27 cellular contexts compared by ENCODE assay signal in the genomic region with DNA sequence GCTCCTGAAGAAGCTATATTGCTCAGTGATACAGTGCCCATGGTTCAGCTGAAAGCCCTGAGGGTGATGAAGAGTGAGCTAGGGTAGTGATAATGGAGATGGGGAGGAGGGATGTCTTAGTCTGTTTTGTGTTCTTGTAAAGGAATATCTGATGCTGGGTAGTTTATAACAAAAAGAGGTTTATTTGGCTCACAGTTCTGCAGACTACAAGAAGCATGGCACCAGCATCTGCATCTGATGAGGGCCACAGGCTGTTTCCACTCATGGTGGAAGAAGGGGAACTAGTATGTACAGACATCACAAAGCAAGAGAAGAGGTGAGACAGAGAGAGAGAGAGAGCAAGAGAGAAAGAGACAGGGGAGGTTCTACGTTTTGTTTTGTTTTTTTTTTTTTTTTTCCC.
A peak's percentile ranks its signal among the peaks of the same experiment; 100 is the strongest.
DNase-seq lines count a peak whose midpoint lies in the region; ATAC-seq, FAIRE-seq and TF ChIP-seq lines count a peak whose summit lies in the region.
"Had no signal": no experiment of that assay in that cellular context is flagged by ENCODE, and none has a peak within 500 bp of the region (broad histone marks: within the 10 kb centered on the region; RNA-seq: fewer than 3 reads in every experiment).

No MANE protein-coding gene starts in this region.

- no peak overlapping the region for H3K4me3 ChIP-seq in breast epithelium
- no peak overlapping the region for H3K4me3 ChIP-seq in K562
- H3K4me3 ChIP-seq in keratinocyte (ENCODE audit: control insufficient read depth in 2 of 3, extremely low read depth in 1 of 3, insufficient read depth in 2 of 3, low read depth in 1 of 3, low read length in 3 of 3), result no peak overlapping the region
- no peak overlapping the region for H3K4me3 ChIP-seq in thyroid gland (replicated peaks in 1 of 3)
- no peak overlapping the region for H3K4me3 ChIP-seq in endodermal cell (ENCODE audit: low read length)
- H3K4me3 ChIP-seq: A549; BLaER1 treated with 17β-estradiol and CSF1 and Interleukin-3, amounts not matched to agents 10 nM and 100 nM; GM12878 had no signal

- H3K4me3 Mint-ChIP-seq in MCF 10A (ENCODE audit: unreplicated experiment), result no peak overlapping the region
- no peak overlapping the region for H3K4me3 Mint-ChIP-seq in endodermal cell
- H3K4me3 Mint-ChIP-seq: B cell; CD4-positive, alpha-beta T cell; CD8-positive, alpha-beta T cell had no signal

- in situ Hi-C loops in K562 (cut with MboI), result no loop called here
- in situ Hi-C loops in GM13977 (cut with MboI; ENCODE audit: low pct_unique_long_range_greater_than_20kb, low sequenced_read_pairs, unreplicated experiment), result no loop called here

- H3K4me2 ChIP-seq in K562 (ENCODE audit: insufficient read depth, low read length) (no peak overlapping the region), keratinocyte (ENCODE audit: control insufficient read depth, extremely low read depth, insufficient read depth, low read depth, low read length) (peak overlapping the region; percentile 88)
- H3K4me2 ChIP-seq: A549; BLaER1 treated with 17β-estradiol and CSF1 and Interleukin-3, amounts not matched to agents 10 nM and 100 nM had no signal

- H3K9me3 ChIP-seq in breast epithelium (no peaks in the 10 kb centered on the region), K562 (replicated peaks; ENCODE audit: control insufficient read depth, insufficient read depth, low read depth, low read length) (no peaks in the 10 kb centered on the region), keratinocyte (ENCODE audit: control insufficient read depth, low read depth, low read length) (no peaks in the 10 kb centered on the region), thyroid gland (no peaks in the 10 kb centered on the region), endodermal cell (ENCODE audit: control insufficient read depth, low read length) (no peaks in the 10 kb centered on the region)
- H3K9me3 ChIP-seq: A549 had no signal

- no peak for ATAC-seq in K562
- ATAC-seq: A549; CD8-positive, alpha-beta T cell; GM12878 had no signal

- no peak overlapping the region for H3K9ac ChIP-seq in K562 (ENCODE audit: insufficient read depth in 1 of 2, low read depth in 2 of 2, low read length in 2 of 2)
- no peak overlapping the region for H3K9ac ChIP-seq in keratinocyte (ENCODE audit: control insufficient read depth, extremely low read depth, insufficient read depth, low read length)
- no peak overlapping the region for H3K9ac ChIP-seq in endodermal cell (ENCODE audit: extremely low read depth, low read length, poor library complexity, severe bottlenecking)
- H3K9ac ChIP-seq: BLaER1 treated with 17β-estradiol and CSF1 and Interleukin-3, amounts not matched to agents 10 nM and 100 nM had no signal

- no peak for TF ChIP-seq EP300 in K562 (IDR thresholded peaks at IDR 0.05; ENCODE audit: low read length)

- H3K9me1 ChIP-seq in K562 (ENCODE audit: control insufficient read depth, insufficient read depth, low read length) (no peaks in the 10 kb centered on the region), keratinocyte (ENCODE audit: control insufficient read depth, extremely low read depth, insufficient read depth, low read length) (no peaks in the 10 kb centered on the region)

- H2AFZ ChIP-seq in K562 (ENCODE audit: low read depth, low read length), result no peak overlapping the region
- H2AFZ ChIP-seq in keratinocyte (ENCODE audit: control insufficient read depth, low read length), result peak overlapping the region; percentile 52

- FAIRE-seq in K562 (lab: Jason Lieb, UNC), result no peak
- no peak for FAIRE-seq in keratinocyte (lab: Jason Lieb, UNC)
- FAIRE-seq: A549, GM12878, GM12892, GM19239 had no signal

- H3K27ac Mint-ChIP-seq in MCF 10A (ENCODE audit: low read depth, unreplicated experiment), result no peak overlapping the region
- H3K27ac Mint-ChIP-seq in endodermal cell, result no peak overlapping the region
- H3K27ac Mint-ChIP-seq: B cell; CD4-positive, alpha-beta T cell; CD8-positive, alpha-beta T cell had no signal

- POLR2A ChIA-PET in MCF 10A (lab: Yijun Ruan, JAX), result no interaction called here
- POLR2A ChIA-PET in K562 (lab: Yijun Ruan, JAX), result interaction anchor here (0.9 kb wide), 1 partner anchor 17 kb away, joined by 3 read pairs; no protein-coding TSS in a partner anchor

- TF ChIP-seq RAD21 in K562 (CRISPR knock-in tag; conservative IDR thresholded peaks at IDR 0.05 in 1 of 2, IDR thresholded peaks at IDR 0.05 in 1 of 2), result no peak

- no peak for DNase-seq in breast epithelium (ENCODE audit: low spot score in 2 of 2)
- DNase-seq in MCF 10A (ENCODE audit: unreplicated experiment), result no peak
- no peak for DNase-seq in K562 (ENCODE audit: extremely low read depth in 1 of 4, low spot score in 3 of 4)
- DNase-seq in keratinocyte (ENCODE audit: low read depth, low spot score), result no peak
- DNase-seq in thyroid gland, result no peak
- no peak for DNase-seq in GM13977 (ENCODE audit: low spot score)
- DNase-seq in COLO829 (ENCODE audit: low spot score), result no peak
- no peak for DNase-seq in endodermal cell
- DNase-seq: AML-193; CD4-positive, alpha-beta T cell; CD8-positive, alpha-beta T cell; COR-L47; DMS 273 treated with DMSO at 0.1 percent for 48 hours; DMS153; DMS53; DMS79; DND-41; EL; GDM1 had no signal

- H3K27ac ChIP-seq in breast epithelium (peak overlapping the region; percentile 48 to 78), K562 (ENCODE audit: extremely low read depth, low read depth, low read length) (no peak overlapping the region), keratinocyte (ENCODE audit: control insufficient read depth, insufficient read depth, low read length) (no peak overlapping the region), thyroid gland (peak overlapping the region in 2 of 3 donors; percentile 40 to 56), endodermal cell (ENCODE audit: low read depth, low read length) (no peak overlapping the region)
- H3K27ac ChIP-seq: 22Rv1; A549; BLaER1 treated with 17β-estradiol and CSF1 and Interleukin-3, amounts not matched to agents 10 nM and 100 nM; C4-2B had no signal

- intact Hi-C loops in breast epithelium (cut with DNase I; ENCODE audit: low total_unique reads), result no loop called here
- intact Hi-C loops in MCF 10A (cut with micrococcal nuclease), result no loop called here
- intact Hi-C loops in K562 (cut with micrococcal nuclease), result no loop called here
- intact Hi-C loops in thyroid gland (cut with DNase I), result no loop called here

- peaks cover 40% of the 10 kb centered on the region for H3K4me1 Mint-ChIP-seq in MCF 10A (ENCODE audit: insufficient read depth, unreplicated experiment)
- peaks cover 17% of the 10 kb centered on the region for H3K4me1 Mint-ChIP-seq in endodermal cell

- no peaks in the 10 kb centered on the region for H4K20me1 ChIP-seq in K562 (replicated peaks; ENCODE audit: control insufficient read depth, insufficient read depth, low read length)
- no peaks in the 10 kb centered on the region for H4K20me1 ChIP-seq in keratinocyte (ENCODE audit: control insufficient read depth, extremely low read depth, insufficient read depth, low read length)
- H4K20me1 ChIP-seq: BLaER1 treated with 17β-estradiol and CSF1 and Interleukin-3, amounts not matched to agents 10 nM and 100 nM had no signal

- WGBS in K562 (ENCODE audit: insufficient coverage, low coverage, missing lambda C conversion rate), result no CpG with 5 or more reads among the region's 1 CpG
- WGBS in thyroid gland, 2 donors, result 73 to 74% methylated on average over 1 of the region's 1 CpG
- WGBS in endodermal cell (ENCODE audit: insufficient coverage in 1 of 2, insufficient read length in 1 of 2), 2 experiments, result 83% methylated on average over 1 of the region's 1 CpG; no CpG with 5 or more reads in 1 of the 2 experiments

- H3K36me3 Mint-ChIP-seq in MCF 10A (ENCODE audit: insufficient read depth, unreplicated experiment), result peaks cover 6% of the 10 kb centered on the region
- H3K36me3 Mint-ChIP-seq in endodermal cell (ENCODE audit: low read depth), result no peaks in the 10 kb centered on the region
- H3K36me3 Mint-ChIP-seq: CD8-positive, alpha-beta T cell had no signal

- TF ChIP-seq CTCF in breast epithelium (IDR thresholded peaks at IDR 0.05) (no peak), MCF 10A (IDR thresholded peaks at IDR 0.05; ENCODE audit: unreplicated experiment) (no peak), K562 (IDR thresholded peaks at IDR 0.05 in 2 of 3, conservative IDR thresholded peaks at IDR 0.05 in 1 of 3; ENCODE audit: insufficient read depth in 2 of 3, low read depth in 1 of 3, low read length in 3 of 3) (no peak), keratinocyte (optimal IDR thresholded peaks at IDR 0.05 in 1 of 3, IDR thresholded peaks at IDR 0.05 in 1 of 3, conservative IDR thresholded peaks at IDR 0.05 in 1 of 3; ENCODE audit: extremely low read depth in 1 of 3, insufficient read depth in 2 of 3, low read length in 3 of 3) (no peak), thyroid gland (IDR thresholded peaks at IDR 0.05) (no peak), GM13977 (IDR thresholded peaks at IDR 0.05; ENCODE audit: extremely low read depth, insufficient read depth, missing control alignments) (no peak), endodermal cell (conservative IDR thresholded peaks at IDR 0.05) (no peak)

- H3K27me3 Mint-ChIP-seq in MCF 10A (ENCODE audit: insufficient read depth, unreplicated experiment) (no peaks in the 10 kb centered on the region), endodermal cell (ENCODE audit: insufficient read depth) (no peaks in the 10 kb centered on the region)
- H3K27me3 Mint-ChIP-seq: B cell; CD4-positive, alpha-beta T cell had no signal

- H3K4me1 ChIP-seq in breast epithelium, result no peaks in the 10 kb centered on the region
- peaks cover 5 to 16% of the 10 kb centered on the region in 2 experiments; a peak in 4 of 5 replicates for H3K4me1 ChIP-seq in K562 (replicated peaks in 1 of 2; ENCODE audit: control insufficient read depth in 2 of 2, insufficient read depth in 2 of 2, low read length in 2 of 2)
- peaks cover 19% of the 10 kb centered on the region for H3K4me1 ChIP-seq in keratinocyte (ENCODE audit: control insufficient read depth, extremely low read depth, insufficient read depth, low read length)
- H3K4me1 ChIP-seq in thyroid gland, result peaks cover 0 to 32% of the 10 kb centered on the region in 2 donors
- H3K4me1 ChIP-seq in endodermal cell (ENCODE audit: control insufficient read depth, insufficient read depth, low read length), result peaks cover under 1% of the 10 kb centered on the region
- H3K4me1 ChIP-seq: A549 had no signal

- no TSS peak for BruUV-seq in MCF 10A (replicated peaks; lab: Mats Ljungman, UMichigan)
- no TSS peak for BruUV-seq in K562 (replicated peaks; lab: Mats Ljungman, UMichigan)

- H3K79me2 ChIP-seq in K562 (ENCODE audit: control insufficient read depth, insufficient read depth, low read length), result peaks cover 13% of the 10 kb centered on the region; the same call in 2 of the 3 replicates
- H3K79me2 ChIP-seq in keratinocyte (ENCODE audit: control insufficient read depth, insufficient read depth, low read length), result no peaks in the 10 kb centered on the region

- TF ChIP-seq POLR2A in breast epithelium (IDR thresholded peaks at IDR 0.05) (no peak), K562 (conservative IDR thresholded peaks at IDR 0.05) (no peak), thyroid gland (IDR thresholded peaks at IDR 0.05) (no peak)

- dilution Hi-C loops in keratinocyte (cut with MboI; ENCODE audit: extremely low pct_ligation_motif_present, low sequenced_read_pairs), result no loop called here

- CTCF ChIA-PET in MCF 10A (lab: Yijun Ruan, JAX), result interaction anchor here (0.5 kb wide), 1 partner anchor 529 kb away, joined by 4 read pairs; no protein-coding TSS in a partner anchor
- CTCF ChIA-PET in K562 (lab: Yijun Ruan, JAX; ENCODE audit: low intra/inter-chr PET ratio), result no interaction called here

- H3K36me3 ChIP-seq in breast epithelium (no peaks in the 10 kb centered on the region), K562 (ENCODE audit: control insufficient read depth, insufficient read depth, low read length) (no peaks in the 10 kb centered on the region; the same call in 2 of the 3 replicates), keratinocyte (ENCODE audit: control insufficient read depth in 2 of 2, extremely low read depth in 1 of 2, insufficient read depth in 2 of 2, low read length in 2 of 2) (no peaks in the 10 kb centered on the region), thyroid gland (no peaks in the 10 kb centered on the region), endodermal cell (ENCODE audit: control insufficient read depth, insufficient read depth, low read length) (no peaks in the 10 kb centered on the region)
- H3K36me3 ChIP-seq: BLaER1 treated with 17β-estradiol and CSF1 and Interleukin-3, amounts not matched to agents 10 nM and 100 nM had no signal

- H3K27me3 ChIP-seq in breast epithelium, result no peaks in the 10 kb centered on the region
- no peaks in the 10 kb centered on the region for H3K27me3 ChIP-seq in K562 (ENCODE audit: control insufficient read depth in 2 of 2, insufficient read depth in 2 of 2, low read length in 2 of 2)
- no peaks in the 10 kb centered on the region for H3K27me3 ChIP-seq in keratinocyte (ENCODE audit: control insufficient read depth, extremely low read depth, insufficient read depth, low read length)
- no peaks in the 10 kb centered on the region for H3K27me3 ChIP-seq in thyroid gland
- H3K27me3 ChIP-seq in endodermal cell (ENCODE audit: control insufficient read depth, insufficient read depth, low read length, poor library complexity, severe bottlenecking), result no peaks in the 10 kb centered on the region
- H3K27me3 ChIP-seq: BLaER1 treated with 17β-estradiol and CSF1 and Interleukin-3, amounts not matched to agents 10 nM and 100 nM had no signal

- H3K9me3 Mint-ChIP-seq in MCF 10A (ENCODE audit: unreplicated experiment) (no peaks in the 10 kb centered on the region), endodermal cell (no peaks in the 10 kb centered on the region)
- H3K9me3 Mint-ChIP-seq: CD4-positive, alpha-beta T cell; CD8-positive, alpha-beta T cell had no signal

Comparison
In these comparisons a context has a peak if more than half of its experiments do, and no peak if none do; other contexts are left out.
1. H3K27ac ChIP-seq: peak in breast epithelium (2 of 2) and thyroid gland (2 of 3); none in K562 (single experiment), keratinocyte (single experiment) and endodermal cell (single experiment).